Comparison of ENCODE assay signal across 1 cellular context in genomic region chr6:52416629-52417151, GRCh38.
TF ChIP-seq lines count a peak whose summit lies in the region.

No MANE protein-coding gene starts in this region.

TF ChIP-seq in K562, 482 proteins besides CTCF, POLR2A, EP300 and RAD21 (continued from another document and continues in another):
- no peak for TF ChIP-seq ARID4B (CRISPR knock-in tag; IDR thresholded peaks at IDR 0.05)
- TF ChIP-seq ELK3 (CRISPR knock-in tag; IDR thresholded peaks at IDR 0.05), result no peak
- no peak for TF ChIP-seq NR1H2 (CRISPR knock-in tag; IDR thresholded peaks at IDR 0.05)
- TF ChIP-seq KLF10 (CRISPR knock-in tag; IDR thresholded peaks at IDR 0.05), result no peak
- TF ChIP-seq, protein P1, sequence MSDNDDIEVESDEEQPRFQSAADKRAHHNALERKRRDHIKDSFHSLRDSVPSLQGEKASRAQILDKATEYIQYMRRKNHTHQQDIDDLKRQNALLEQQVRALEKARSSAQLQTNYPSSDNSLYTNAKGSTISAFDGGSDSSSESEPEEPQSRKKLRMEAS (CRISPR knock-in tag; IDR thresholded peaks at IDR 0.05), result no peak
- no peak for TF ChIP-seq BRCA1 (IDR thresholded peaks at IDR 0.05)
- no peak for TF ChIP-seq BRCA1 (CRISPR knock-in tag; IDR thresholded peaks at IDR 0.05)
- TF ChIP-seq, protein P2, sequence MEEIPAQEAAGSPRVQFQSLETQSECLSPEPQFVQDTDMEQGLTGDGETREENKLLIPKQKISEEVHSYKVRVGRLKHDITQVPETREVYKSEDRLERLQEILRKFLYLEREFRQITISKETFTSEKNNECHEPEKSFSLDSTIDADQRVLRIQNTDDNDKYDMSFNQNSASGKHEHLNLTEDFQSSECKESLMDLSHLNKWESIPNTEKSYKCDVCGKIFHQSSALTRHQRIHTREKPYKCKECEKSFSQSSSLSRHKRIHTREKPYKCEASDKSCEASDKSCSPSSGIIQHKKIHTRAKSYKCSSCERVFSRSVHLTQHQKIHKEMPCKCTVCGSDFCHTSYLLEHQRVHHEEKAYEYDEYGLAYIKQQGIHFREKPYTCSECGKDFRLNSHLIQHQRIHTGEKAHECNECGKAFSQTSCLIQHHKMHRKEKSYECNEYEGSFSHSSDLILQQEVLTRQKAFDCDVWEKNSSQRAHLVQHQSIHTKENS (CRISPR knock-in tag; IDR thresholded peaks at IDR 0.05), result no peak
- no peak for TF ChIP-seq NFYB (IDR thresholded peaks at IDR 0.05; ENCODE audit: extremely low read depth, insufficient read length)
- TF ChIP-seq ZKSCAN8 (CRISPR knock-in tag; IDR thresholded peaks at IDR 0.05), result no peak
- no peak for TF ChIP-seq RFX1 (IDR thresholded peaks at IDR 0.05)
- TF ChIP-seq MCM2 (IDR thresholded peaks at IDR 0.05; ENCODE audit: low read depth), result no peak
- TF ChIP-seq WHSC1 (IDR thresholded peaks at IDR 0.05; ENCODE audit: low read length), result no peak
- TF ChIP-seq BHLHE40 (IDR thresholded peaks at IDR 0.05; ENCODE audit: low read length), result peak; percentile 72
- TF ChIP-seq CREBBP (IDR thresholded peaks at IDR 0.05; ENCODE audit: low read depth, low read length), result no peak
- TF ChIP-seq PHF20 (IDR thresholded peaks at IDR 0.05; ENCODE audit: partially characterized antibody), result no peak
- TF ChIP-seq GTF2A2 (tag; IDR thresholded peaks at IDR 0.05), result no peak
- TF ChIP-seq FOXK1 (CRISPR knock-in tag; IDR thresholded peaks at IDR 0.05; ENCODE audit: borderline replicate concordance), result no peak
- peak; percentile 67 for TF ChIP-seq MYC (IDR thresholded peaks at IDR 0.05; ENCODE audit: low read depth, low read length)
- no peak for TF ChIP-seq MYC (CRISPR knock-in tag; IDR thresholded peaks at IDR 0.05; ENCODE audit: borderline replicate concordance, low read depth)
- TF ChIP-seq E2F4 (CRISPR knock-in tag; IDR thresholded peaks at IDR 0.05; ENCODE audit: low read depth), result no peak
- peak; percentile 72; the same call in 1 of the 2 replicates for TF ChIP-seq STAG1 (CRISPR knock-in tag; IDR thresholded peaks at IDR 0.05; ENCODE audit: borderline replicate concordance)
- TF ChIP-seq ZBTB33 (CRISPR knock-in tag; IDR thresholded peaks at IDR 0.05), result no peak
- no peak for TF ChIP-seq NELFE (IDR thresholded peaks at IDR 0.05; ENCODE audit: insufficient read depth, insufficient read length)
- TF ChIP-seq, protein P3, sequence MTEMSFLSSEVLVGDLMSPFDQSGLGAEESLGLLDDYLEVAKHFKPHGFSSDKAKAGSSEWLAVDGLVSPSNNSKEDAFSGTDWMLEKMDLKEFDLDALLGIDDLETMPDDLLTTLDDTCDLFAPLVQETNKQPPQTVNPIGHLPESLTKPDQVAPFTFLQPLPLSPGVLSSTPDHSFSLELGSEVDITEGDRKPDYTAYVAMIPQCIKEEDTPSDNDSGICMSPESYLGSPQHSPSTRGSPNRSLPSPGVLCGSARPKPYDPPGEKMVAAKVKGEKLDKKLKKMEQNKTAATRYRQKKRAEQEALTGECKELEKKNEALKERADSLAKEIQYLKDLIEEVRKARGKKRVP (CRISPR knock-in tag; IDR thresholded peaks at IDR 0.05), result no peak
- TF ChIP-seq ZNF639 (CRISPR knock-in tag; conservative IDR thresholded peaks at IDR 0.05 in 1 of 2, IDR thresholded peaks at IDR 0.05 in 1 of 2), result no peak
- no peak for TF ChIP-seq ILF3 (IDR thresholded peaks at IDR 0.05; ENCODE audit: borderline replicate concordance)
- no peak for TF ChIP-seq SPI1 (IDR thresholded peaks at IDR 0.05; ENCODE audit: borderline replicate concordance, low read depth, low read length)
- no peak for TF ChIP-seq ARNT (IDR thresholded peaks at IDR 0.05)
- TF ChIP-seq SIN3B (IDR thresholded peaks at IDR 0.05; ENCODE audit: low read depth), result no peak
- TF ChIP-seq ARID2 (IDR thresholded peaks at IDR 0.05), result peak; percentile 84
- no peak for TF ChIP-seq CCNT2 (IDR thresholded peaks at IDR 0.05; ENCODE audit: borderline replicate concordance, extremely low read depth, insufficient read length, low read depth, low read length)
- TF ChIP-seq IFI16 (CRISPR knock-in tag; IDR thresholded peaks at IDR 0.05), result no peak
- no peak for TF ChIP-seq RHOXF2B (CRISPR knock-in tag; conservative IDR thresholded peaks at IDR 0.05)
- TF ChIP-seq ZBTB5 (IDR thresholded peaks at IDR 0.05), result no peak
- no peak for TF ChIP-seq ETV6 (IDR thresholded peaks at IDR 0.05; ENCODE audit: borderline replicate concordance in 1 of 2, low read depth in 2 of 2, low read length in 1 of 2)
- TF ChIP-seq ETV6 (CRISPR knock-in tag; IDR thresholded peaks at IDR 0.05; ENCODE audit: borderline replicate concordance), result no peak
- TF ChIP-seq, protein P4, sequence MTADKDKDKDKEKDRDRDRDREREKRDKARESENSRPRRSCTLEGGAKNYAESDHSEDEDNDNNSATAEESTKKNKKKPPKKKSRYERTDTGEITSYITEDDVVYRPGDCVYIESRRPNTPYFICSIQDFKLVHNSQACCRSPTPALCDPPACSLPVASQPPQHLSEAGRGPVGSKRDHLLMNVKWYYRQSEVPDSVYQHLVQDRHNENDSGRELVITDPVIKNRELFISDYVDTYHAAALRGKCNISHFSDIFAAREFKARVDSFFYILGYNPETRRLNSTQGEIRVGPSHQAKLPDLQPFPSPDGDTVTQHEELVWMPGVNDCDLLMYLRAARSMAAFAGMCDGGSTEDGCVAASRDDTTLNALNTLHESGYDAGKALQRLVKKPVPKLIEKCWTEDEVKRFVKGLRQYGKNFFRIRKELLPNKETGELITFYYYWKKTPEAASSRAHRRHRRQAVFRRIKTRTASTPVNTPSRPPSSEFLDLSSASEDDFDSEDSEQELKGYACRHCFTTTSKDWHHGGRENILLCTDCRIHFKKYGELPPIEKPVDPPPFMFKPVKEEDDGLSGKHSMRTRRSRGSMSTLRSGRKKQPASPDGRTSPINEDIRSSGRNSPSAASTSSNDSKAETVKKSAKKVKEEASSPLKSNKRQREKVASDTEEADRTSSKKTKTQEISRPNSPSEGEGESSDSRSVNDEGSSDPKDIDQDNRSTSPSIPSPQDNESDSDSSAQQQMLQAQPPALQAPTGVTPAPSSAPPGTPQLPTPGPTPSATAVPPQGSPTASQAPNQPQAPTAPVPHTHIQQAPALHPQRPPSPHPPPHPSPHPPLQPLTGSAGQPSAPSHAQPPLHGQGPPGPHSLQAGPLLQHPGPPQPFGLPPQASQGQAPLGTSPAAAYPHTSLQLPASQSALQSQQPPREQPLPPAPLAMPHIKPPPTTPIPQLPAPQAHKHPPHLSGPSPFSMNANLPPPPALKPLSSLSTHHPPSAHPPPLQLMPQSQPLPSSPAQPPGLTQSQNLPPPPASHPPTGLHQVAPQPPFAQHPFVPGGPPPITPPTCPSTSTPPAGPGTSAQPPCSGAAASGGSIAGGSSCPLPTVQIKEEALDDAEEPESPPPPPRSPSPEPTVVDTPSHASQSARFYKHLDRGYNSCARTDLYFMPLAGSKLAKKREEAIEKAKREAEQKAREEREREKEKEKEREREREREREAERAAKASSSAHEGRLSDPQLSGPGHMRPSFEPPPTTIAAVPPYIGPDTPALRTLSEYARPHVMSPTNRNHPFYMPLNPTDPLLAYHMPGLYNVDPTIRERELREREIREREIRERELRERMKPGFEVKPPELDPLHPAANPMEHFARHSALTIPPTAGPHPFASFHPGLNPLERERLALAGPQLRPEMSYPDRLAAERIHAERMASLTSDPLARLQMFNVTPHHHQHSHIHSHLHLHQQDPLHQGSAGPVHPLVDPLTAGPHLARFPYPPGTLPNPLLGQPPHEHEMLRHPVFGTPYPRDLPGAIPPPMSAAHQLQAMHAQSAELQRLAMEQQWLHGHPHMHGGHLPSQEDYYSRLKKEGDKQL (CRISPR knock-in tag; IDR thresholded peaks at IDR 0.05; ENCODE audit: borderline replicate concordance), result no peak
- TF ChIP-seq, protein P5, sequence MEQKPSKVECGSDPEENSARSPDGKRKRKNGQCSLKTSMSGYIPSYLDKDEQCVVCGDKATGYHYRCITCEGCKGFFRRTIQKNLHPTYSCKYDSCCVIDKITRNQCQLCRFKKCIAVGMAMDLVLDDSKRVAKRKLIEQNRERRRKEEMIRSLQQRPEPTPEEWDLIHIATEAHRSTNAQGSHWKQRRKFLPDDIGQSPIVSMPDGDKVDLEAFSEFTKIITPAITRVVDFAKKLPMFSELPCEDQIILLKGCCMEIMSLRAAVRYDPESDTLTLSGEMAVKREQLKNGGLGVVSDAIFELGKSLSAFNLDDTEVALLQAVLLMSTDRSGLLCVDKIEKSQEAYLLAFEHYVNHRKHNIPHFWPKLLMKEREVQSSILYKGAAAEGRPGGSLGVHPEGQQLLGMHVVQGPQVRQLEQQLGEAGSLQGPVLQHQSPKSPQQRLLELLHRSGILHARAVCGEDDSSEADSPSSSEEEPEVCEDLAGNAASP (IDR thresholded peaks at IDR 0.05), result no peak
